29 cellular contexts compared by ENCODE assay signal in the genomic region with DNA sequence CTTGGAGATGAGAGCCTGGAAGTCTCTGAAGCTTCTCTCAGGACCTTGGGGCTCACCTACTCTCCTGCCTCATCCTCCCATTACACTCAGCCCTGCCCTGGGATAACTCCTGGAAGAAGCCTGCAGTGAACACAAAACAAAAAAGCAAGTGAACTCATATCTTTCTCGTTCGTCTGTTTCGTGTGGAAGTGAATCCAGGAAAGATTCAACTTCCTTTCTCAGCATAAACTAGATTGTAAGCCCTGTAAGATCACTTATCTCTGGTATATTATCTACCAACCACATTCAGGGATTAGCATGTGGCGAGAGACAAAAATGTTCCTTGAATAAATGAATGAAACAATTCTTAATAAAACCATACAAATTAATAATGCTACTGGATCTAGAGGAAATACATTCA. TPM values are rescaled to one million over a fixed set of nuclear protein-coding genes. Genes with fewer than 3 reads are reported as not detected.
DNase-seq lines count a peak whose midpoint lies in the region; ATAC-seq and TF ChIP-seq lines count a peak whose summit lies in the region.
"Had no signal": no experiment of that assay in that cellular context is flagged by ENCODE, and none has a peak within 500 bp of the region (broad histone marks: within the 10 kb centered on the region; RNA-seq: fewer than 3 reads in every experiment).

No MANE protein-coding gene starts in this region.

- H3K4ac ChIP-seq in mesenchymal stem cell (ENCODE audit: low read depth in 1 of 2, low read length in 2 of 2): no peak overlapping the region

- no peak overlapping the region for H3K9ac ChIP-seq in mesenchymal stem cell (ENCODE audit: low read length)
- H3K9ac ChIP-seq: GM23248 had no signal

- no peak overlapping the region for H3K4me3 Mint-ChIP-seq in activated CD4-positive, alpha-beta T cell treated with anti-CD3 and anti-CD28 coated beads, Interleukin-2, amount 10 ng/mL, durations not matched to agents 24 days and 14 days
- no peak overlapping the region for H3K4me3 Mint-ChIP-seq in Calu3 (ENCODE audit: low read depth, unreplicated experiment)
- H3K4me3 Mint-ChIP-seq in activated CD8-positive, alpha-beta T cell treated with anti-CD3 and anti-CD28 coated beads for 36 hours: no peak overlapping the region
- H3K4me3 Mint-ChIP-seq in activated CD8-positive, alpha-beta memory T cell treated with anti-CD3 and anti-CD28 coated beads, Interleukin-2, amount 10 ng/mL, durations not matched to agents 7 days and 5 days: no peak overlapping the region
- H3K4me3 Mint-ChIP-seq: CD4-positive, alpha-beta T cell; T-cell had no signal

- in situ Hi-C loops in brain microvascular endothelial cell (cut with HindIII; ENCODE audit: low pct_ligation_motif_present, low sequenced_read_pairs): no loop called here

- no peak overlapping the region for H4K91ac ChIP-seq in mesenchymal stem cell (ENCODE audit: low read length)

- H3K9me3 ChIP-seq in mesenchymal stem cell (ENCODE audit: control insufficient read depth, low read length): no peaks in the 10 kb centered on the region
- H3K9me3 ChIP-seq: heart left ventricle, lower lobe of right lung, suprapubic skin had no signal

- H3K9me3 Mint-ChIP-seq in activated CD4-positive, alpha-beta T cell treated with anti-CD3 and anti-CD28 coated beads, Interleukin-2, amount 10 ng/mL, durations not matched to agents 24 days and 14 days: no peaks in the 10 kb centered on the region
- no peaks in the 10 kb centered on the region for H3K9me3 Mint-ChIP-seq in Calu3 (ENCODE audit: low read depth, unreplicated experiment)
- no peaks in the 10 kb centered on the region for H3K9me3 Mint-ChIP-seq in activated CD8-positive, alpha-beta T cell treated with anti-CD3 and anti-CD28 coated beads for 36 hours
- H3K9me3 Mint-ChIP-seq in activated CD8-positive, alpha-beta memory T cell treated with anti-CD3 and anti-CD28 coated beads, Interleukin-2, amount 10 ng/mL, durations not matched to agents 7 days and 5 days (ENCODE audit: low read depth): no peaks in the 10 kb centered on the region
- H3K9me3 Mint-ChIP-seq: CD4-positive, alpha-beta T cell; T-cell had no signal

- H3K4me1 ChIP-seq in mesenchymal stem cell (ENCODE audit: control insufficient read depth, insufficient read depth, low read depth, low read length): peaks cover 6% of the 10 kb centered on the region
- H3K4me1 ChIP-seq: lower lobe of right lung had no signal

- H4K8ac ChIP-seq in mesenchymal stem cell (ENCODE audit: low read length): no peak overlapping the region

- CTCF ChIA-PET in Calu3 (lab: Charles Lee): interaction anchor here (0.9 to 4.6 kb wide), 9 partner anchors 8 to 184 kb away, joined by 4 to 85 read pairs (median 9); partner anchors contain the start of gene EIF6
- CTCF ChIA-PET in activated CD8-positive, alpha-beta T cell treated with anti-CD3 and anti-CD28 coated beads for 36 hours (lab: Charles Lee): interaction anchor here (0.8 to 4.6 kb wide), 10 partner anchors 10 to 184 kb away, joined by 3 to 91 read pairs (median 4); no protein-coding TSS in a partner anchor
- CTCF ChIA-PET in activated CD8-positive, alpha-beta memory T cell treated with anti-CD3 and anti-CD28 coated beads, Interleukin-2, amount 10 ng/mL, durations not matched to agents 7 days and 5 days (lab: Charles Lee): interaction anchor here (0.7 to 4.2 kb wide), 12 partner anchors 9 to 116 kb away, joined by 3 to 76 read pairs (median 4); no protein-coding TSS in a partner anchor

- H3K4me2 ChIP-seq in mesenchymal stem cell (ENCODE audit: low read length, poor library complexity, severe bottlenecking): no peak overlapping the region

- H3K27me3 Mint-ChIP-seq in activated CD4-positive, alpha-beta T cell treated with anti-CD3 and anti-CD28 coated beads, Interleukin-2, amount 10 ng/mL, durations not matched to agents 24 days and 14 days: no peaks in the 10 kb centered on the region
- H3K27me3 Mint-ChIP-seq in Calu3 (ENCODE audit: unreplicated experiment): no peaks in the 10 kb centered on the region
- no peaks in the 10 kb centered on the region for H3K27me3 Mint-ChIP-seq in activated CD8-positive, alpha-beta T cell treated with anti-CD3 and anti-CD28 coated beads for 36 hours
- no peaks in the 10 kb centered on the region for H3K27me3 Mint-ChIP-seq in activated CD8-positive, alpha-beta memory T cell treated with anti-CD3 and anti-CD28 coated beads, Interleukin-2, amount 10 ng/mL, durations not matched to agents 7 days and 5 days
- H3K27me3 Mint-ChIP-seq: CD4-positive, alpha-beta T cell; T-cell had no signal

- H2BK5ac ChIP-seq in mesenchymal stem cell (ENCODE audit: low read depth, low read length, poor library complexity, severe bottlenecking): no peak overlapping the region

- H3K27ac Mint-ChIP-seq in activated CD4-positive, alpha-beta T cell treated with anti-CD3 and anti-CD28 coated beads, Interleukin-2, amount 10 ng/mL, durations not matched to agents 24 days and 14 days: peak overlapping the region; percentile 74
- H3K27ac Mint-ChIP-seq in Calu3 (ENCODE audit: unreplicated experiment): peak overlapping the region; percentile 34
- H3K27ac Mint-ChIP-seq in activated CD8-positive, alpha-beta T cell treated with anti-CD3 and anti-CD28 coated beads for 36 hours: peak overlapping the region; percentile 67
- no peak overlapping the region for H3K27ac Mint-ChIP-seq in activated CD8-positive, alpha-beta memory T cell treated with anti-CD3 and anti-CD28 coated beads, Interleukin-2, amount 10 ng/mL, durations not matched to agents 7 days and 5 days
- H3K27ac Mint-ChIP-seq: CD4-positive, alpha-beta T cell; T-cell had no signal

- peaks cover 36% of the 10 kb centered on the region for H3K4me1 Mint-ChIP-seq in activated CD4-positive, alpha-beta T cell treated with anti-CD3 and anti-CD28 coated beads, Interleukin-2, amount 10 ng/mL, durations not matched to agents 24 days and 14 days
- H3K4me1 Mint-ChIP-seq in Calu3 (ENCODE audit: low read depth, unreplicated experiment): peaks cover 54% of the 10 kb centered on the region
- peaks cover 45% of the 10 kb centered on the region for H3K4me1 Mint-ChIP-seq in activated CD8-positive, alpha-beta T cell treated with anti-CD3 and anti-CD28 coated beads for 36 hours (ENCODE audit: low read depth)
- peaks cover 9% of the 10 kb centered on the region for H3K4me1 Mint-ChIP-seq in activated CD8-positive, alpha-beta memory T cell treated with anti-CD3 and anti-CD28 coated beads, Interleukin-2, amount 10 ng/mL, durations not matched to agents 7 days and 5 days
- H3K4me1 Mint-ChIP-seq: T-cell had no signal

- H2BK120ac ChIP-seq in mesenchymal stem cell (ENCODE audit: low read depth, low read length): no peak overlapping the region

- no peak overlapping the region for H2BK15ac ChIP-seq in mesenchymal stem cell (ENCODE audit: low read depth, poor library complexity, severe bottlenecking)

- intact Hi-C loops in activated CD4-positive, alpha-beta T cell treated with anti-CD3 and anti-CD28 coated beads, Interleukin-2, amount 10 ng/mL, durations not matched to agents 24 days and 14 days (cut with micrococcal nuclease): loop anchor here (1.0 kb wide), 1 partner anchor 24 kb away; no protein-coding TSS in a partner anchor
- intact Hi-C loops in Calu3 (cut with micrococcal nuclease; ENCODE audit: unreplicated experiment): loop anchor here (1.0 kb wide), 1 partner anchor 25 kb away; no protein-coding TSS in a partner anchor
- intact Hi-C loops in activated CD8-positive, alpha-beta T cell treated with anti-CD3 and anti-CD28 coated beads for 36 hours (cut with micrococcal nuclease): no loop called here

- 80% methylated on average over 3 of the region's 4 CpGs for WGBS in mesenchymal stem cell

- H2BK12ac ChIP-seq in mesenchymal stem cell (ENCODE audit: low read length in 2 of 2): peak overlapping the region in 1 of 2 experiments; percentile 28

- no peak overlapping the region for H3K23ac ChIP-seq in mesenchymal stem cell (ENCODE audit: low read length in 2 of 2)

- no TSS peak for BruUV-seq in Calu3 (replicated peaks; lab: Mats Ljungman, UMichigan)

- TF ChIP-seq CTCF in Calu3 (IDR thresholded peaks at IDR 0.05; ENCODE audit: unreplicated experiment) (no peak), brain microvascular endothelial cell (IDR thresholded peaks at IDR 0.05; ENCODE audit: low read depth, low read length, missing control alignments) (no peak)
- no peak for TF ChIP-seq CTCF in activated CD8-positive, alpha-beta T cell treated with anti-CD3 and anti-CD28 coated beads for 36 hours (IDR thresholded peaks at IDR 0.05)

- H3K27ac ChIP-seq in mesenchymal stem cell (ENCODE audit: low read length, poor library complexity, severe bottlenecking) (no peak overlapping the region), brain microvascular endothelial cell (no peak overlapping the region)
- H3K27ac ChIP-seq: epithelial cell of prostate, GM23248, heart left ventricle, lower lobe of right lung, suprapubic skin had no signal

- H3K18ac ChIP-seq in mesenchymal stem cell (ENCODE audit: low read depth in 1 of 2, low read length in 2 of 2): peak overlapping the region in 1 of 2 experiments; percentile 65

- H3K36me3 Mint-ChIP-seq in activated CD4-positive, alpha-beta T cell treated with anti-CD3 and anti-CD28 coated beads, Interleukin-2, amount 10 ng/mL, durations not matched to agents 24 days and 14 days (ENCODE audit: low read depth): peaks cover 6% of the 10 kb centered on the region
- H3K36me3 Mint-ChIP-seq in Calu3 (ENCODE audit: insufficient read depth, unreplicated experiment): no peaks in the 10 kb centered on the region
- H3K36me3 Mint-ChIP-seq in activated CD8-positive, alpha-beta T cell treated with anti-CD3 and anti-CD28 coated beads for 36 hours (ENCODE audit: low read depth): peaks cover 4% of the 10 kb centered on the region
- H3K36me3 Mint-ChIP-seq in activated CD8-positive, alpha-beta memory T cell treated with anti-CD3 and anti-CD28 coated beads, Interleukin-2, amount 10 ng/mL, durations not matched to agents 7 days and 5 days: peaks cover 5% of the 10 kb centered on the region

- POLR2A ChIA-PET in activated CD8-positive, alpha-beta T cell treated with anti-CD3 and anti-CD28 coated beads for 36 hours (lab: Charles Lee): interaction anchor here (0.6 to 2.1 kb wide), 3 partner anchors 10 to 126 kb away, joined by 4 to 6 read pairs (median 4); partner anchors contain the start of gene CEP250

- ATAC-seq in activated CD8-positive, alpha-beta T cell treated with anti-CD3 and anti-CD28 coated beads for 36 hours: no peak
- no peak for ATAC-seq in activated CD8-positive, alpha-beta memory T cell treated with anti-CD3 and anti-CD28 coated beads, Interleukin-2, amount 10 ng/mL, durations not matched to agents 7 days and 5 days
- ATAC-seq: lower lobe of right lung, right cardiac atrium, T-cell had no signal

- no peak for DNase-seq in activated CD4-positive, alpha-beta T cell treated with anti-CD3 and anti-CD28 coated beads, Interleukin-2, amount 10 ng/mL, durations not matched to agents 24 days and 14 days
- no peak for DNase-seq in activated CD4-positive, alpha-beta T cell treated with anti-CD3 and anti-CD28 coated beads for 4 hours
- DNase-seq in Calu3 (no peak), mesenchymal stem cell (peak; percentile 17), brain microvascular endothelial cell (no peak), amniotic stem cell (lab: John Stamatoyannopoulos, UW) (no peak)
- no peak for DNase-seq in activated CD8-positive, alpha-beta T cell treated with anti-CD3 and anti-CD28 coated beads for 36 hours
- no peak for DNase-seq in activated CD8-positive, alpha-beta memory T cell treated with anti-CD3 and anti-CD28 coated beads, Interleukin-2, amount 10 ng/mL, durations not matched to agents 7 days and 5 days
- DNase-seq: 8988T; activated CD4-positive, CD25-positive, alpha-beta regulatory T cell treated with anti-CD3 and anti-CD28 coated beads, Interleukin-2, amount 50 U/mL, for 72 hours; AML-193; CD4-positive, alpha-beta T cell; GM23248; heart left ventricle; lower lobe of right lung; NCI-H146; NCI-H2107; NCI-H774; right cardiac atrium; RPMI8226; stimulated activated CD4-positive, alpha-beta T cell treated with anti-CD3 and anti-CD28 coated beads, Interleukin-2, amount 100 ng/mL, for 48 hours; T-cell had no signal

- no peak overlapping the region for H3K4me3 ChIP-seq in mesenchymal stem cell (ENCODE audit: insufficient read depth in 1 of 2, low read depth in 1 of 2, low read length in 2 of 2)
- H3K4me3 ChIP-seq in brain microvascular endothelial cell (ENCODE audit: low read depth, low read length): no peak overlapping the region
- H3K4me3 ChIP-seq: GM23248, heart left ventricle, lower lobe of right lung, suprapubic skin had no signal

- H3K36me3 ChIP-seq in mesenchymal stem cell (ENCODE audit: control insufficient read depth in 1 of 2, insufficient read depth in 2 of 2, low read depth in 1 of 2, low read length in 2 of 2) (peaks cover 4 to 19% of the 10 kb centered on the region in 2 experiments), brain microvascular endothelial cell (replicated peaks) (no peaks in the 10 kb centered on the region)
- H3K36me3 ChIP-seq: lower lobe of right lung, suprapubic skin had no signal

- H2AFZ ChIP-seq in mesenchymal stem cell (ENCODE audit: low read depth, low read length): no peak overlapping the region
- H2AFZ ChIP-seq: GM23248 had no signal

- peak overlapping the region; percentile 74 for H2AK5ac ChIP-seq in mesenchymal stem cell (ENCODE audit: low read length, severe bottlenecking)

- peaks cover 4% of the 10 kb centered on the region for H3K79me1 ChIP-seq in mesenchymal stem cell (replicated peaks; ENCODE audit: low read length, poor library complexity, severe bottlenecking)

- no peak overlapping the region for H3K14ac ChIP-seq in mesenchymal stem cell (ENCODE audit: low read length in 2 of 2)

- H3K27me3 ChIP-seq in mesenchymal stem cell (ENCODE audit: control insufficient read depth in 1 of 2, insufficient read depth in 1 of 2, low read length in 2 of 2) (no peaks in the 10 kb centered on the region), brain microvascular endothelial cell (replicated peaks) (no peaks in the 10 kb centered on the region)
- H3K27me3 ChIP-seq: heart left ventricle, suprapubic skin had no signal

RNA-seq across cellular contexts. Expression of gene FAM83C, which starts 36.5 kb away (rescaled TPM):
- not detected in 2 replicates for total RNA-seq in activated CD4-positive, alpha-beta T cell treated with anti-CD3 and anti-CD28 coated beads, Interleukin-2, amount 10 ng/mL, durations not matched to agents 24 days and 14 days
- 0.12 TPM in 1 of 2 replicates, not detected in the other for total RNA-seq in Calu3 (2022)
- not detected for total RNA-seq in activated CD8-positive, alpha-beta T cell treated with anti-CD3 and anti-CD28 coated beads for 36 hours
- polyA plus RNA-seq in mesenchymal stem cell (2013, experiment 1 of 2): not detected
- polyA plus RNA-seq in mesenchymal stem cell (2013, experiment 2 of 2): not detected
- not detected for total RNA-seq in activated CD8-positive, alpha-beta memory T cell treated with anti-CD3 and anti-CD28 coated beads, Interleukin-2, amount 10 ng/mL, durations not matched to agents 7 days and 5 days
- total RNA-seq: CD4-positive, alpha-beta T cell; chondrocyte; GM23248; heart left ventricle; LHCN-M2; lower lobe of right lung; mucosa of gallbladder; right cardiac atrium; SK-MEL-5 had no signal
- polyA plus RNA-seq: GM23248, heart left ventricle, neural cell, right cardiac atrium had no signal

RNA-seq across cellular contexts. Expression of gene EIF6, which starts 44.1 kb away (rescaled TPM):
- total RNA-seq in activated CD4-positive, alpha-beta T cell treated with anti-CD3 and anti-CD28 coated beads, Interleukin-2, amount 10 ng/mL, durations not matched to agents 24 days and 14 days: 211 and 216 TPM in 2 replicates
- 271 and 317 TPM in 2 replicates for total RNA-seq in Calu3 (2022)
- total RNA-seq in activated CD8-positive, alpha-beta T cell treated with anti-CD3 and anti-CD28 coated beads for 36 hours: 100 to 1,000 TPM; 132 to 144 TPM
- 110 TPM for polyA plus RNA-seq in mesenchymal stem cell (2013, experiment 1 of 2)
- 112 TPM for polyA plus RNA-seq in mesenchymal stem cell (2013, experiment 2 of 2)
- 100 to 1,000 TPM in 1 of 2 experiments, 10 to 100 TPM in 1; 98.6 to 121 TPM for total RNA-seq in activated CD8-positive, alpha-beta memory T cell treated with anti-CD3 and anti-CD28 coated beads, Interleukin-2, amount 10 ng/mL, durations not matched to agents 7 days and 5 days

RNA-seq across cellular contexts. Expression of gene MMP24OS, which starts 50.8 kb away (rescaled TPM):
- total RNA-seq in activated CD4-positive, alpha-beta T cell treated with anti-CD3 and anti-CD28 coated beads, Interleukin-2, amount 10 ng/mL, durations not matched to agents 24 days and 14 days: 26.2 and 27.3 TPM in 2 replicates
- total RNA-seq in Calu3 (2022): 86.8 and 95.4 TPM in 2 replicates
- 10 to 100 TPM; 46.6 to 48.4 TPM for total RNA-seq in activated CD8-positive, alpha-beta T cell treated with anti-CD3 and anti-CD28 coated beads for 36 hours
- polyA plus RNA-seq in mesenchymal stem cell (2013, experiment 1 of 2): 114 TPM
- 114 TPM for polyA plus RNA-seq in mesenchymal stem cell (2013, experiment 2 of 2)
- total RNA-seq in activated CD8-positive, alpha-beta memory T cell treated with anti-CD3 and anti-CD28 coated beads, Interleukin-2, amount 10 ng/mL, durations not matched to agents 7 days and 5 days: 10 to 100 TPM; 28.4 to 44.3 TPM
